Comparison of ENCODE assay signal across 1 cellular context in genomic region chr6:33985333-33985751, GRCh38.
TF ChIP-seq lines count a peak whose summit lies in the region.

No MANE protein-coding gene starts in this region.

TF ChIP-seq in IMR-90, 13 proteins besides CTCF, POLR2A, EP300 and RAD21 (continued from another document):
- no peak for TF ChIP-seq MAZ (IDR thresholded peaks at IDR 0.05; ENCODE audit: borderline replicate concordance, low read depth, low read length)
- no peak for TF ChIP-seq USF2 (IDR thresholded peaks at IDR 0.05; ENCODE audit: low read depth, low read length)
- no peak for TF ChIP-seq MXI1 (IDR thresholded peaks at IDR 0.05; ENCODE audit: borderline replicate concordance, low read depth, low read length)
- no peak for TF ChIP-seq ELK1 (IDR thresholded peaks at IDR 0.05; ENCODE audit: borderline replicate concordance, low read depth, low read length)
- no peak for TF ChIP-seq CEBPB (IDR thresholded peaks at IDR 0.05; ENCODE audit: low read depth, low read length)
